Comparison of ENCODE assay signal across 29 cellular contexts in genomic region chr9:102355982-102356381, GRCh38.
"Had no signal": no experiment of that assay in that cellular context is flagged by ENCODE, and none has a peak within 500 bp of the region (broad histone marks: within the 10 kb centered on the region; RNA-seq: fewer than 3 reads in every experiment).

No MANE protein-coding gene starts in this region.

- ATAC-seq: mucosa of descending colon; naive thymus-derived CD4-positive, alpha-beta T cell; natural killer cell treated with Interleukin-12 subunit alpha and Interleukin-12 subunit beta and Interleukin-15 and Interleukin-18, amount 100 ng/mL, for 72 hours; pancreas; right cardiac atrium; sciatic nerve; stimulated activated naive B cell treated with anti-CD40 and anti-IgM and Interleukin-4, amounts not matched to agents 10 μg/mL and 1 μg/mL and 100 μg/mL, for 72 hours; stimulated activated naive CD8-positive, alpha-beta T cell treated with anti-CD3 and anti-CD28 coated beads, Interleukin-15, Interleukin-2, amounts not matched to agents 100 U/mL and 50 U/mL, for 24 hours had no signal

- H3K9me3 ChIP-seq: pancreas, prostate gland, suprapubic skin, thoracic aorta, uterus had no signal

- H3K27me3 ChIP-seq: pancreas, suprapubic skin, tibial artery, uterus had no signal

- DNase-seq: hypothalamus; immature natural killer cell; left ventricle myocardium inferior; midbrain; mucosa of descending colon; naive thymus-derived CD4-positive, alpha-beta T cell; nucleus accumbens; pancreas; posterior cingulate gyrus; retina; right cardiac atrium; stimulated activated CD4-positive, alpha-beta T cell treated with anti-CD3 and anti-CD28 coated beads, Interleukin-12 subunit alpha, Interleukin-12 subunit beta, amount 100 ng/mL, for 4 hours; stimulated activated CD4-positive, alpha-beta T cell treated with anti-CD3 and anti-CD28 coated beads, Interleukin-15, amount 100 ng/mL, for 24 hours; stimulated activated CD4-positive, alpha-beta T cell treated with anti-CD3 and anti-CD28 coated beads, Interleukin-2, amount 100 ng/mL, for 24 hours; stimulated activated CD4-positive, alpha-beta T cell treated with anti-CD3 and anti-CD28 coated beads, Interleukin-4, amount 100 ng/mL, for 1 hour; stimulated activated naive B cell treated with anti-CD40 and anti-IgM and Interleukin-4, amounts not matched to agents 10 μg/mL and 1 μg/mL and 100 μg/mL, for 72 hours; stimulated activated naive CD8-positive, alpha-beta T cell treated with anti-CD3 and anti-CD28 coated beads, Interleukin-15, Interleukin-2, amounts not matched to agents 100 U/mL and 50 U/mL, for 24 hours; tibial artery; uterus had no signal

- H3K27ac ChIP-seq: left ventricle myocardium inferior, pancreas, prostate gland, skin epidermis, suprapubic skin, thoracic aorta, tibial artery, uterus had no signal

- H3K4me1 ChIP-seq: left ventricle myocardium inferior, pancreas, prostate gland, suprapubic skin, tibial artery, uterus had no signal

- H3K4me3 Mint-ChIP-seq: immature natural killer cell; naive thymus-derived CD4-positive, alpha-beta T cell; natural killer cell treated with Interleukin-12 subunit alpha and Interleukin-12 subunit beta and Interleukin-15 and Interleukin-18, amount 100 ng/mL, for 72 hours; neural crest cell; stimulated activated naive B cell treated with anti-CD40 and anti-IgM and Interleukin-4, amounts not matched to agents 10 μg/mL and 1 μg/mL and 100 μg/mL, for 72 hours; type B pancreatic cell had no signal

- FAIRE-seq: islet of Langerhans, pancreas had no signal

- H3K4me3 ChIP-seq: left ventricle myocardium inferior, lung, mucosa of descending colon, pancreas, prostate gland, skin epidermis, suprapubic skin, thoracic aorta, tibial artery, uterus had no signal

- H3K27ac Mint-ChIP-seq: immature natural killer cell; naive thymus-derived CD4-positive, alpha-beta T cell; natural killer cell treated with Interleukin-12 subunit alpha and Interleukin-12 subunit beta and Interleukin-15 and Interleukin-18, amount 100 ng/mL, for 72 hours; stimulated activated naive B cell treated with anti-CD40 and anti-IgM and Interleukin-4, amounts not matched to agents 10 μg/mL and 1 μg/mL and 100 μg/mL, for 72 hours; type B pancreatic cell had no signal

- H3K36me3 Mint-ChIP-seq: immature natural killer cell; naive thymus-derived CD4-positive, alpha-beta T cell; natural killer cell treated with Interleukin-12 subunit alpha and Interleukin-12 subunit beta and Interleukin-15 and Interleukin-18, amount 100 ng/mL, for 72 hours; stimulated activated naive B cell treated with anti-CD40 and anti-IgM and Interleukin-4, amounts not matched to agents 10 μg/mL and 1 μg/mL and 100 μg/mL, for 72 hours; type B pancreatic cell had no signal

- H3K36me3 ChIP-seq: left ventricle myocardium inferior, pancreas, prostate gland, suprapubic skin, thoracic aorta, tibial artery, uterus had no signal

- H3K27me3 Mint-ChIP-seq: naive thymus-derived CD4-positive, alpha-beta T cell; natural killer cell treated with Interleukin-12 subunit alpha and Interleukin-12 subunit beta and Interleukin-15 and Interleukin-18, amount 100 ng/mL, for 72 hours; stimulated activated naive B cell treated with anti-CD40 and anti-IgM and Interleukin-4, amounts not matched to agents 10 μg/mL and 1 μg/mL and 100 μg/mL, for 72 hours; type B pancreatic cell had no signal

- H3K4me1 Mint-ChIP-seq: immature natural killer cell; naive thymus-derived CD4-positive, alpha-beta T cell; neural crest cell; stimulated activated naive B cell treated with anti-CD40 and anti-IgM and Interleukin-4, amounts not matched to agents 10 μg/mL and 1 μg/mL and 100 μg/mL, for 72 hours had no signal
